14 cellular contexts compared by ENCODE assay signal in genomic region chr3:45861043-45861846, GRCh38. TPM values are rescaled to one million over a fixed set of nuclear protein-coding genes. Genes with fewer than 3 reads are reported as not detected.
DNase-seq lines count a peak whose midpoint lies in the region; ATAC-seq and TF ChIP-seq lines count a peak whose summit lies in the region.
"Had no signal": no experiment of that assay in that cellular context is flagged by ENCODE, and none has a peak within 500 bp of the region (broad histone marks: within the 10 kb centered on the region; RNA-seq: fewer than 3 reads in every experiment).

No MANE protein-coding gene starts in this region.

- no peaks in the 10 kb centered on the region for H3K27me3 Mint-ChIP-seq in Caco-2 (ENCODE audit: insufficient read depth, unreplicated experiment)
- peaks cover 33% of the 10 kb centered on the region for H3K27me3 Mint-ChIP-seq in T-helper 17 cell
- peaks cover 20% of the 10 kb centered on the region for H3K27me3 Mint-ChIP-seq in type B pancreatic cell

- no peak overlapping the region for H3K4me3 ChIP-seq in Caco-2 (ENCODE audit: low read depth, low read length)

- peak; percentile 26 to 41 for DNase-seq in Caco-2
- DNase-seq in T-helper 17 cell: no peak
- no peak for DNase-seq in DMS79 treated with DMSO at 0.1 percent for 48 hours (lab: John Stamatoyannopoulos, UW)
- no peak for DNase-seq in type B pancreatic cell (ENCODE audit: extremely low spot score, unreplicated experiment)
- no peak for DNase-seq in NCI-H1105 treated with DMSO at 0.1 percent for 48 hours (lab: John Stamatoyannopoulos, UW)
- DNase-seq: dermis blood vessel endothelial cell, foreskin keratinocyte, islet precursor cell, NCI-H187, nephron progenitor cell, SW 1271 had no signal

- H3K36me3 Mint-ChIP-seq in Caco-2 (ENCODE audit: insufficient read depth, unreplicated experiment) (no peaks in the 10 kb centered on the region), T-helper 17 cell (ENCODE audit: low read depth) (no peaks in the 10 kb centered on the region), type B pancreatic cell (no peaks in the 10 kb centered on the region)

- POLR2A ChIA-PET in Caco-2 (lab: Charles Lee): no interaction called here

- peak overlapping the region; percentile 53 for H3K4me3 Mint-ChIP-seq in Caco-2 (ENCODE audit: unreplicated experiment)
- no peak overlapping the region for H3K4me3 Mint-ChIP-seq in T-helper 17 cell
- no peak overlapping the region for H3K4me3 Mint-ChIP-seq in type B pancreatic cell
- H3K4me3 Mint-ChIP-seq: nephron progenitor cell had no signal

- ATAC-seq in GM18867 (IDR thresholded peaks at IDR 0.05; ENCODE audit: unreplicated experiment): peak; percentile 53
- peak; percentile 71 for ATAC-seq in HG02798 (IDR thresholded peaks at IDR 0.05; ENCODE audit: poor library complexity, unreplicated experiment)
- ATAC-seq in T-helper 17 cell: no peak
- no peak for ATAC-seq in GM21737 (IDR thresholded peaks at IDR 0.05; ENCODE audit: unreplicated experiment)
- ATAC-seq: foreskin keratinocyte had no signal

- H3K4me1 ChIP-seq in Caco-2: peaks cover 18% of the 10 kb centered on the region
- H3K4me1 ChIP-seq: foreskin keratinocyte had no signal

- H3K9me3 ChIP-seq in Caco-2 (no peaks in the 10 kb centered on the region), T-helper 17 cell (ENCODE audit: control insufficient read depth, low read length, poor library complexity, severe bottlenecking) (peaks cover 4% of the 10 kb centered on the region)

- H3K9me3 Mint-ChIP-seq in Caco-2 (ENCODE audit: unreplicated experiment) (peaks cover 20% of the 10 kb centered on the region), type B pancreatic cell (peaks cover 5% of the 10 kb centered on the region)

- intact Hi-C loops in Caco-2 (cut with micrococcal nuclease; ENCODE audit: unreplicated experiment): no loop called here

- peaks cover 16% of the 10 kb centered on the region for H3K4me1 Mint-ChIP-seq in Caco-2 (ENCODE audit: low read depth, unreplicated experiment)
- H3K4me1 Mint-ChIP-seq in T-helper 17 cell: peaks cover 15% of the 10 kb centered on the region
- no peaks in the 10 kb centered on the region for H3K4me1 Mint-ChIP-seq in type B pancreatic cell (ENCODE audit: unreplicated experiment)
- H3K4me1 Mint-ChIP-seq: nephron progenitor cell had no signal

- no TSS peak for BruUV-seq in Caco-2 (replicated peaks; lab: Mats Ljungman, UMichigan)

- no peaks in the 10 kb centered on the region for H3K36me3 ChIP-seq in Caco-2 (ENCODE audit: control insufficient read depth, insufficient read depth, low read length)

- H3K27ac Mint-ChIP-seq in Caco-2 (ENCODE audit: unreplicated experiment) (no peak overlapping the region), T-helper 17 cell (peak overlapping the region; percentile 45), type B pancreatic cell (no peak overlapping the region)
- H3K27ac Mint-ChIP-seq: nephron progenitor cell had no signal

- TF ChIP-seq CTCF in Caco-2 (IDR thresholded peaks at IDR 0.05; ENCODE audit: insufficient read depth in 1 of 2, low read depth in 1 of 2, low read length in 1 of 2, severe bottlenecking in 1 of 2, unreplicated experiment in 1 of 2) (no peak), type B pancreatic cell (conservative IDR thresholded peaks at IDR 0.05) (no peak)

- no peaks in the 10 kb centered on the region for H3K27me3 ChIP-seq in Caco-2 (replicated peaks; ENCODE audit: control insufficient read depth, insufficient read depth, low read length)

- CTCF ChIA-PET in Caco-2 (lab: Charles Lee): interaction anchor here (1.3 kb wide), 1 partner anchor 201 kb away, joined by 3 read pairs; no protein-coding TSS in a partner anchor

RNA-seq across cellular contexts. Expression of gene LZTFL1, which starts 19.3 kb away (rescaled TPM):
- total RNA-seq in Caco-2 (2022) (8.0 and 9.1 TPM in 2 replicates), T-helper 17 cell (10 to 100 TPM; 13.0 to 18.1 TPM), type B pancreatic cell (ENCODE audit: low replicate concordance) (26.6 and 36.0 TPM in 2 replicates)

RNA-seq across cellular contexts. Expression of gene CCR9, which starts 25.1 kb away (rescaled TPM):
- total RNA-seq in Caco-2 (2022) (not detected in 2 replicates), T-helper 17 cell (1 to 10 TPM; 4.0 to 4.7 TPM), type B pancreatic cell (ENCODE audit: low replicate concordance) (not detected in 2 replicates)
- total RNA-seq: dermis blood vessel endothelial cell, foreskin keratinocyte had no signal

Comparison
In these comparisons a context has a peak if more than half of its experiments do, and no peak if none do; other contexts are left out.
1. DNase-seq: peak in Caco-2 (2 of 2); none in T-helper 17 cell (0 of 3), DMS79 treated with DMSO at 0.1 percent for 48 hours (single experiment), type B pancreatic cell (single experiment) and NCI-H1105 treated with DMSO at 0.1 percent for 48 hours (single experiment).
2. ATAC-seq: peak in GM18867 (single experiment) and HG02798 (single experiment); none in T-helper 17 cell (single experiment) and GM21737 (single experiment).